Comparison of ENCODE assay signal across 8 cellular contexts in the genomic region with DNA sequence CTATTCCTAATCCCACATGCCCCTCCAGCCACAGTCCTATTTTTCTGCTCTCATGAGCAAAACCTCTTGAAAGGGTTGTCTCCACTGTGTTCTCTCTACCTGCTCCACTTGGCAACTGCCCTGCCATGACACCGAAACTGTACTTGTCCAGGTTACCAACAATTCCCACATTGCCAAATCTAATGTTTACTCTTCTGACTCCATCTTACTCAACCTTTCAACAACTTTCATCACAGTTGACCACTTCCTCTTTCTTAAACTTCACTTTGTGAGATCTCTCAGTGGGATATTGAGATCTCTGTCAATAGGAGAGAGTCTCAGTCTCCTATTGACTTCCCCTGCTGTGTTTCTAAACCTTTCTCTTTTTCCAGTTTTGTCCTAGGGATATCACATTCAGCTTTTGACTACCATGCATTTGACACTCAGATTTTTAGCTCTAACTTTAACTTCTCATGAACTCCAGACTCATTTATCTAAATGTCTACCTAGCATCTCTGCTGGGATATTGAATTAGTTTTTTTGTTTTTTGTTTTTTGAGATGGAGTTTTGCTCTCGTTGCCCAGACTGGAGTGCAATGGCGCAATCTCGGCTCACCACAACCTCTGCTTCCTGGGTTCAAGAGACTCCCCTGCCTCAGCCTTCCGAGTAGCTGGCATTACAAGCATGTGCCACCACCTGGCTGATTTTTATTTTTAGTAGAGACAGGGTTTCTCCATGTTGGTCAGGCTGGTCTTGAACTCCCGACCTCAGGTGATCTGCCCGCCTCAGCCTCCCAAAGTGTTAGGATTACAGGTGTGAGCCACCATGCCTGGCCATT.
DNase-seq lines count a peak whose midpoint lies in the region; ATAC-seq and TF ChIP-seq lines count a peak whose summit lies in the region.
"Not testable (repeated sequence)": the region's sequence is repeated elsewhere in the genome, so short reads cannot be mapped to it uniquely, and the experiment has no call there.

No MANE protein-coding gene starts in this region.

- ATAC-seq in GM18511 (IDR thresholded peaks at IDR 0.05; ENCODE audit: unreplicated experiment) (peak; percentile 58), HG02763 (IDR thresholded peaks at IDR 0.05; ENCODE audit: unreplicated experiment) (peak; percentile 41), left ventricle myocardium superior (peak; percentile 15)
- ATAC-seq in activated CD8-positive, alpha-beta memory T cell treated with anti-CD3 and anti-CD28 coated beads, Interleukin-2, amount 10 ng/mL, durations not matched to agents 7 days and 5 days: not testable (repeated sequence)

- not testable (repeated sequence) for H3K36me3 ChIP-seq in ACC112 (ENCODE audit: insufficient read depth, low read length); neutrophil

- peaks cover 13% of the 10 kb centered on the region for H3K36me3 Mint-ChIP-seq in IgD-negative memory B cell
- H3K36me3 Mint-ChIP-seq in activated CD8-positive, alpha-beta memory T cell treated with anti-CD3 and anti-CD28 coated beads, Interleukin-2, amount 10 ng/mL, durations not matched to agents 7 days and 5 days: not testable (repeated sequence)

- H3K79me2 ChIP-seq in ACC112 (ENCODE audit: control insufficient read depth, insufficient read depth, low read length, unreplicated experiment): not testable (repeated sequence)

- DNase-seq in OCI-M1 (lab: John Stamatoyannopoulos, UW): peak; percentile 93
- DNase-seq in activated CD8-positive, alpha-beta memory T cell treated with anti-CD3 and anti-CD28 coated beads, Interleukin-2, amount 10 ng/mL, durations not matched to agents 7 days and 5 days; left ventricle myocardium superior: not testable (repeated sequence)

- not testable (repeated sequence) for H3K9me3 Mint-ChIP-seq in IgD-negative memory B cell; activated CD8-positive, alpha-beta memory T cell treated with anti-CD3 and anti-CD28 coated beads, Interleukin-2, amount 10 ng/mL, durations not matched to agents 7 days and 5 days (ENCODE audit: low read depth)

- intact Hi-C loops in left ventricle myocardium superior (cut with micrococcal nuclease): not testable (repeated sequence)

- H3K27me3 Mint-ChIP-seq in IgD-negative memory B cell; activated CD8-positive, alpha-beta memory T cell treated with anti-CD3 and anti-CD28 coated beads, Interleukin-2, amount 10 ng/mL, durations not matched to agents 7 days and 5 days: not testable (repeated sequence)

- not testable (repeated sequence) for H3K4me3 ChIP-seq in ACC112 (ENCODE audit: low read depth, low read length)
- H3K4me3 ChIP-seq in neutrophil (ENCODE audit: low read depth in 1 of 2, low read length in 1 of 2): peak overlapping the region; percentile 9 to 15

- CTCF ChIA-PET in activated CD8-positive, alpha-beta memory T cell treated with anti-CD3 and anti-CD28 coated beads, Interleukin-2, amount 10 ng/mL, durations not matched to agents 7 days and 5 days (lab: Charles Lee): not testable (repeated sequence)

- peak overlapping the region; percentile 7 to 56 (median 30) for H3K4me3 Mint-ChIP-seq in IgD-negative memory B cell
- H3K4me3 Mint-ChIP-seq in activated CD8-positive, alpha-beta memory T cell treated with anti-CD3 and anti-CD28 coated beads, Interleukin-2, amount 10 ng/mL, durations not matched to agents 7 days and 5 days: not testable (repeated sequence)

- H2AFZ ChIP-seq in ACC112 (ENCODE audit: low read length, unreplicated experiment): not testable (repeated sequence)

- not testable (repeated sequence) for TF ChIP-seq CTCF in neutrophil (IDR thresholded peaks at IDR 0.05)

- not testable (repeated sequence) for H3K9me3 ChIP-seq in neutrophil

- H3K27ac Mint-ChIP-seq in IgD-negative memory B cell: peak overlapping the region; percentile 2 to 87 (median 31)
- H3K27ac Mint-ChIP-seq in activated CD8-positive, alpha-beta memory T cell treated with anti-CD3 and anti-CD28 coated beads, Interleukin-2, amount 10 ng/mL, durations not matched to agents 7 days and 5 days: peak overlapping the region; percentile 24

- not testable (repeated sequence) for H3K27me3 ChIP-seq in ACC112 (ENCODE audit: insufficient read depth, low read length); neutrophil

- H3K4me1 ChIP-seq in ACC112 (ENCODE audit: control insufficient read depth, insufficient read depth, low read length, unreplicated experiment) (peaks cover 33% of the 10 kb centered on the region), neutrophil (ENCODE audit: control insufficient read depth in 1 of 2, insufficient read depth in 1 of 2, low read depth in 1 of 2, low read length in 1 of 2) (peaks cover 61 to 76% of the 10 kb centered on the region in 2 experiments)

- H3K4me1 Mint-ChIP-seq in IgD-negative memory B cell: peaks cover 33 to 39% (median 36%) of the 10 kb centered on the region in 3 donors
- H3K4me1 Mint-ChIP-seq in activated CD8-positive, alpha-beta memory T cell treated with anti-CD3 and anti-CD28 coated beads, Interleukin-2, amount 10 ng/mL, durations not matched to agents 7 days and 5 days: not testable (repeated sequence)

- H3K27ac ChIP-seq in ACC112 (ENCODE audit: low read depth, low read length) (peak overlapping the region; percentile 73), neutrophil (peak overlapping the region; percentile 100)
